1 cellular context compared by ENCODE assay signal in genomic region chr16:88700636-88701482, GRCh38.
TF ChIP-seq lines count a peak whose summit lies in the region.

No MANE protein-coding gene starts in this region.

TF ChIP-seq in K562, 482 proteins besides CTCF, POLR2A, EP300 and RAD21 (continued from another document and continues in another):
- no peak for TF ChIP-seq AFF1 (IDR thresholded peaks at IDR 0.05; ENCODE audit: low read depth in 1 of 2, partially characterized antibody in 2 of 2)
- TF ChIP-seq NCOR1 (IDR thresholded peaks at IDR 0.05): no peak
- TF ChIP-seq CC2D1A (IDR thresholded peaks at IDR 0.05): no peak
- no peak for TF ChIP-seq NCOA4 (IDR thresholded peaks at IDR 0.05; ENCODE audit: partially characterized antibody)
- no peak for TF ChIP-seq CREBBP (IDR thresholded peaks at IDR 0.05; ENCODE audit: low read depth, low read length)
- no peak for TF ChIP-seq POLR3A (IDR thresholded peaks at IDR 0.05; ENCODE audit: borderline replicate concordance, extremely low read depth, insufficient read depth, insufficient read length)
- TF ChIP-seq ZBTB11 (CRISPR knock-in tag; IDR thresholded peaks at IDR 0.05): peak in 1 of 3 experiments; percentile 42; a peak in 1 of 6 replicates
- no peak for TF ChIP-seq NR2C2 (CRISPR knock-in tag; IDR thresholded peaks at IDR 0.05)
- peak; percentile 48; the same call in 1 of the 2 replicates for TF ChIP-seq NR2C2 (tag; IDR thresholded peaks at IDR 0.05)
- no peak for TF ChIP-seq GABPB2 (CRISPR knock-in tag; conservative IDR thresholded peaks at IDR 0.05)
- TF ChIP-seq SMC3 (conservative IDR thresholded peaks at IDR 0.05; ENCODE audit: insufficient read depth, low read depth, low read length): no peak
- TF ChIP-seq GTF2E2 (tag; IDR thresholded peaks at IDR 0.05): no peak
- TF ChIP-seq JUNB (CRISPR knock-in tag; conservative IDR thresholded peaks at IDR 0.05): no peak
- peak; percentile 51; the same call in 1 of the 2 replicates for TF ChIP-seq MAX (CRISPR knock-in tag; IDR thresholded peaks at IDR 0.05)
- TF ChIP-seq ZNF639 (CRISPR knock-in tag; conservative IDR thresholded peaks at IDR 0.05 in 1 of 2, IDR thresholded peaks at IDR 0.05 in 1 of 2): no peak
- no peak for TF ChIP-seq RBBP5 (IDR thresholded peaks at IDR 0.05; ENCODE audit: borderline replicate concordance, insufficient read depth, low read length, poor library complexity, severe bottlenecking)
- TF ChIP-seq PBX2 (CRISPR knock-in tag; IDR thresholded peaks at IDR 0.05; ENCODE audit: low read depth): no peak
- TF ChIP-seq PBX2 (tag; conservative IDR thresholded peaks at IDR 0.05; ENCODE audit: low read depth): peak; percentile 63
- TF ChIP-seq PCBP2 (IDR thresholded peaks at IDR 0.05; ENCODE audit: low read depth, low read length, poor library complexity, severe bottlenecking): no peak
- peak; percentile 57; the same call in 1 of the 2 replicates for TF ChIP-seq ZNF592 (IDR thresholded peaks at IDR 0.05)
- no peak for TF ChIP-seq TRIM25 (IDR thresholded peaks at IDR 0.05; ENCODE audit: borderline replicate concordance)
- no peak for TF ChIP-seq RBM14 (IDR thresholded peaks at IDR 0.05; ENCODE audit: borderline replicate concordance, insufficient read depth, low read depth, low read length)
- TF ChIP-seq HNRNPUL1 (IDR thresholded peaks at IDR 0.05; ENCODE audit: low read length): no peak
- no peak for TF ChIP-seq SIX5 (IDR thresholded peaks at IDR 0.05; ENCODE audit: borderline replicate concordance in 1 of 2, insufficient read depth in 1 of 2, low read depth in 1 of 2, low read length in 2 of 2)
- no peak for TF ChIP-seq NFXL1 (CRISPR knock-in tag; IDR thresholded peaks at IDR 0.05)
- no peak for TF ChIP-seq ZNF609 (CRISPR knock-in tag; IDR thresholded peaks at IDR 0.05; ENCODE audit: borderline replicate concordance)
- TF ChIP-seq ZNF644 (tag; IDR thresholded peaks at IDR 0.05; ENCODE audit: low read depth): no peak
- TF ChIP-seq TEAD4 (IDR thresholded peaks at IDR 0.05; ENCODE audit: low read length): no peak
- no peak for TF ChIP-seq TEAD4 (CRISPR knock-in tag; IDR thresholded peaks at IDR 0.05; ENCODE audit: borderline replicate concordance)
- peak; percentile 76 for TF ChIP-seq MEIS2 (IDR thresholded peaks at IDR 0.05; ENCODE audit: partially characterized antibody)
- TF ChIP-seq ARID1B (IDR thresholded peaks at IDR 0.05): peak; percentile 46
- TF ChIP-seq BMI1 (IDR thresholded peaks at IDR 0.05; ENCODE audit: low read length): no peak
- TF ChIP-seq ZNF354B (CRISPR knock-in tag; IDR thresholded peaks at IDR 0.05): no peak
- 0 out of 2 replicates have a peak, but pooled peaks have one; percentile 21 for TF ChIP-seq ZNF165 (CRISPR knock-in tag; IDR thresholded peaks at IDR 0.05; ENCODE audit: borderline replicate concordance)
- TF ChIP-seq JUN (IDR thresholded peaks at IDR 0.05; ENCODE audit: borderline replicate concordance, low read depth, low read length): no peak; the same call in 1 of the 2 replicates
- TF ChIP-seq JUN (CRISPR knock-in tag; IDR thresholded peaks at IDR 0.05; ENCODE audit: borderline replicate concordance): no peak
